1 cellular context compared by ENCODE assay signal in the genomic region with DNA sequence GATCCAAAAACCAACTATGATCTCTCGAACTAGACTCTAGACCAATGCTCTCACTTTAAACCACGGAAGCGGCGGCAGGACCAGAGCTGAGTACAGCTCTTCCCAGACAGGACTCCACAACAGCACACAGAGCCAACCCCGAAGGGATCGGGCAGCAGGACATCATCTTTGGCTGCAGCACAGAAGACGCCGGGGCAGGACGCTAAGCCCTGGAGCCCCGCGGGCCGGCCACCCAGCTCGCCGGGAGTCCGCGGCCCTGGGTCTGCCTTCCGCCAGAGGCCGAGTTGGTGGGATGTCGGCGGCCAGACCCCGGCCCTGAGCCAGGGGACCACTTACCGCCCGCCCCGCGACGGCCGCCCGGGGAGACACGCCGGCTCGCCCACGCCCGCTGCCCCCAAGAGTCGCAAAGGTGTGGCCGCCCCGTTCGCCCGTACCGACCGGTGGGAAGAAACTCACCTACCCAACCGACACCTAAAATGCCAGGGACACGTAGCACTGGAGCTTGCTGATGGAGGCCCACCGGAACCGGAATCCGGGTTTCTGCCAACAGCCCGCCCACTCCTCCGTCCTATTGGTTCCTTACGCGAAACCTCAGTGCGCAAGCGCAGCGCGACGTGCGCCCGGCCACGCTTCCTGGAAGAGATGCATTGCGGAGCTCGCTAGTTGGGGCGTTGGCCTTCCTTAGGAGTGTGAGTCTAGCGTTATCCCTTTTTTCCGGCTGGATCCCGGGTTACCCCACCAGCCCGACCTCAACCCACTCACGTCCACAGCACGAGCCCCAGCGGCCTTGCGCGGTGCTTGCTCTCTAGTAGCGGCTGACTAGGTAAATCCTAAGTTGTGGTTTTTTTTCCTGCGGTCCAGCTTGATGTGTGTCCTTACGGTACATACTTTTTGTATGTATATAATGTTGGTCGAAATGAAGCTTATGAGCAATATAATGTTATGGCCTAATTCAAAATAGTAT.
TF ChIP-seq lines count a peak whose summit lies in the region.

TSS of gene SEC61G (minus strand) at position 510 of the 964 bp plus-strand sequence. CDS start 1,623 bp downstream, outside the sequence.

TF ChIP-seq in SK-N-SH, 30 proteins besides CTCF, POLR2A, EP300 and RAD21 (continued from another document):
- TF ChIP-seq, protein P1, sequence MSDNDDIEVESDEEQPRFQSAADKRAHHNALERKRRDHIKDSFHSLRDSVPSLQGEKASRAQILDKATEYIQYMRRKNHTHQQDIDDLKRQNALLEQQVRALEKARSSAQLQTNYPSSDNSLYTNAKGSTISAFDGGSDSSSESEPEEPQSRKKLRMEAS (IDR thresholded peaks at IDR 0.05; ENCODE audit: low read depth) = peak; percentile 97
- TF ChIP-seq PBX3 (IDR thresholded peaks at IDR 0.05) = no peak
- peak; percentile 77 for TF ChIP-seq YY1 (IDR thresholded peaks at IDR 0.05; ENCODE audit: low read depth)
- TF ChIP-seq, protein P2, sequence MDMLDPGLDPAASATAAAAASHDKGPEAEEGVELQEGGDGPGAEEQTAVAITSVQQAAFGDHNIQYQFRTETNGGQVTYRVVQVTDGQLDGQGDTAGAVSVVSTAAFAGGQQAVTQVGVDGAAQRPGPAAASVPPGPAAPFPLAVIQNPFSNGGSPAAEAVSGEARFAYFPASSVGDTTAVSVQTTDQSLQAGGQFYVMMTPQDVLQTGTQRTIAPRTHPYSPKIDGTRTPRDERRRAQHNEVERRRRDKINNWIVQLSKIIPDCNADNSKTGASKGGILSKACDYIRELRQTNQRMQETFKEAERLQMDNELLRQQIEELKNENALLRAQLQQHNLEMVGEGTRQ (IDR thresholded peaks at IDR 0.05; ENCODE audit: borderline replicate concordance, low read depth, low read length) = no peak
- TF ChIP-seq IRF3 (IDR thresholded peaks at IDR 0.05; ENCODE audit: low read depth, low read length) = peak; percentile 28; the same call in 1 of the 2 replicates
- TF ChIP-seq GABPA (IDR thresholded peaks at IDR 0.05; ENCODE audit: low read depth) = peak; percentile 97
- no peak for TF ChIP-seq JUND (IDR thresholded peaks at IDR 0.05)
